8 cellular contexts compared by ENCODE assay signal in the genomic region with DNA sequence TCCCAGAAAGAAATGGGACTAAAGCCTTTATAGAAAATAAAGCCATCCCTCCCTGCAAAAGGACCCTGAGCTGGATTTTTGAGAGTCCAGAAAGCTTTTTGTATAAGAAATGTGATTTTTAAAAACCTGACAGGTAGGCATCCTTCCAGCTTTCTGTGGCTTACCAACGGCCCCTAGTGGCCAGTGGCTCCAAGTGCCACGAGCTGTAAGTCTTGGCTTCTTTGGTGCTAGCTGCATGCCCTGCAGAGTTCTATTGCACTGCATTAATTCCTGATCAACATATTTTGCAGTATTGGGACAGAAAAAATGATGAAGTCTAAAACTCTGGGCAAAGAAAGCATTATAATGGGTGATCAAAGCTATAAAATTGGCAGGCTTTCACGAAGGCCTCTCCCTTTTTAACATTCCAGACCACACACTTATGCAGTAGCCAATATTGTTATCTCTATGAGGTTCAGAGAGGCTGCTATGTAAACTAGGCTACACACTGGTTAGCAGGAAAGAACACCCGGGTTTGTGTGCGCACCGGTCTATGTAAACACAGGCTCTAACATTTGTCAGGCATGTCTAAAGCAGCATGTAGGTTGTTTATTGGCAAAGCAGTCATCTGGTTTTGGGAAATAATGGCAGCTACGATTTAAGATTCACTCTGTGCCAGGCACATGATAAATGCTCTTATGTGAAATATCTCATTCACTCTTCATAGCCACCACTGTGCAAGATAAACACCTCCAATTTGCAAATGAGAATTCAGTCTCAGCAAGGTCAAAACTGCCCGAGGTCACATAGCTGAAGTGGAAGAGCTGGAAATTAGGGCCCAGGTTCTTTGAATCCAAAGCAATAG. TPM values are rescaled to one million over a fixed set of nuclear protein-coding genes. Genes with fewer than 3 reads are reported as not detected.
DNase-seq lines count a peak whose midpoint lies in the region; ATAC-seq and TF ChIP-seq lines count a peak whose summit lies in the region.

No MANE protein-coding gene starts in this region.

- no peak for TF ChIP-seq POLR2A in erythroblast (IDR thresholded peaks at IDR 0.05; ENCODE audit: low read length)

- CTCF ChIA-PET in activated CD8-positive, alpha-beta memory T cell treated with anti-CD3 and anti-CD28 coated beads, Interleukin-2, amount 10 ng/mL, durations not matched to agents 7 days and 5 days (lab: Charles Lee), result interaction anchor here (0.8 to 2.2 kb wide), 12 partner anchors 11 to 698 kb away, joined by 3 to 16 read pairs (median 3); no protein-coding TSS in a partner anchor

- H3K36me3 Mint-ChIP-seq in activated CD8-positive, alpha-beta memory T cell treated with anti-CD3 and anti-CD28 coated beads, Interleukin-2, amount 10 ng/mL, durations not matched to agents 7 days and 5 days, result no peaks in the 10 kb centered on the region
- no peaks in the 10 kb centered on the region for H3K36me3 Mint-ChIP-seq in neural progenitor cell

- H3K27me3 ChIP-seq in neural progenitor cell, result no peaks in the 10 kb centered on the region

- no peaks in the 10 kb centered on the region for H3K4me1 Mint-ChIP-seq in activated CD8-positive, alpha-beta memory T cell treated with anti-CD3 and anti-CD28 coated beads, Interleukin-2, amount 10 ng/mL, durations not matched to agents 7 days and 5 days
- no peaks in the 10 kb centered on the region for H3K4me1 Mint-ChIP-seq in neural progenitor cell

- in situ Hi-C loops in KBM-7 (cut with MboI; ENCODE audit: low pct_unique_long_range_greater_than_20kb, low sequenced_read_pairs), result no loop called here

- no peak overlapping the region for H3K4me3 Mint-ChIP-seq in activated CD8-positive, alpha-beta memory T cell treated with anti-CD3 and anti-CD28 coated beads, Interleukin-2, amount 10 ng/mL, durations not matched to agents 7 days and 5 days
- H3K4me3 Mint-ChIP-seq in neural progenitor cell, result no peak overlapping the region

- peak; percentile 97 for TF ChIP-seq CTCF in neural progenitor cell (IDR thresholded peaks at IDR 0.05)

- H4K20me1 ChIP-seq in neural progenitor cell (ENCODE audit: low read depth), result no peaks in the 10 kb centered on the region

- peak; percentile 46 for DNase-seq in activated CD8-positive, alpha-beta memory T cell treated with anti-CD3 and anti-CD28 coated beads, Interleukin-2, amount 10 ng/mL, durations not matched to agents 7 days and 5 days
- no peak for DNase-seq in activated CD8-positive, alpha-beta memory T cell treated with anti-CD3 and anti-CD28 coated beads, Interleukin-2, amount 50 U/mL, for 4 hours
- peak; percentile 24 for DNase-seq in KBM-7
- DNase-seq in T follicular helper cell (ENCODE audit: low read depth), result peak; percentile 7
- DNase-seq in erythroblast (lab: John Stamatoyannopoulos, UW), result peak; percentile 15 to 39
- peak; percentile 68 for DNase-seq in neural progenitor cell (ENCODE audit: low spot score)
- DNase-seq in mesenteric fat pad (ENCODE audit: low spot score), result no peak

- H3K9ac ChIP-seq in neural progenitor cell, result no peak overlapping the region

- peaks cover 3% of the 10 kb centered on the region for H3K27me3 Mint-ChIP-seq in activated CD8-positive, alpha-beta memory T cell treated with anti-CD3 and anti-CD28 coated beads, Interleukin-2, amount 10 ng/mL, durations not matched to agents 7 days and 5 days
- H3K27me3 Mint-ChIP-seq in neural progenitor cell (ENCODE audit: insufficient read depth, low read depth), result peaks cover 2% of the 10 kb centered on the region

- H3K27ac Mint-ChIP-seq in activated CD8-positive, alpha-beta memory T cell treated with anti-CD3 and anti-CD28 coated beads, Interleukin-2, amount 10 ng/mL, durations not matched to agents 7 days and 5 days, result no peak overlapping the region
- H3K27ac Mint-ChIP-seq in neural progenitor cell, result no peak overlapping the region

- H3F3A ChIP-seq in neural progenitor cell (ENCODE audit: low read depth), result no peaks in the 10 kb centered on the region

- H3K9me3 Mint-ChIP-seq in activated CD8-positive, alpha-beta memory T cell treated with anti-CD3 and anti-CD28 coated beads, Interleukin-2, amount 10 ng/mL, durations not matched to agents 7 days and 5 days (ENCODE audit: low read depth), result no peaks in the 10 kb centered on the region
- H3K9me3 Mint-ChIP-seq in neural progenitor cell, result peaks cover 8% of the 10 kb centered on the region

- H3K4me3 ChIP-seq in neural progenitor cell, result no peak overlapping the region

- H3K36me3 ChIP-seq in neural progenitor cell, result no peaks in the 10 kb centered on the region

- no peak overlapping the region for H3K4me2 ChIP-seq in neural progenitor cell

- no peaks in the 10 kb centered on the region for H3K79me2 ChIP-seq in neural progenitor cell (ENCODE audit: low read depth)

- ATAC-seq in activated CD8-positive, alpha-beta memory T cell treated with anti-CD3 and anti-CD28 coated beads, Interleukin-2, amount 10 ng/mL, durations not matched to agents 7 days and 5 days, result no peak
- ATAC-seq in GM21576 (IDR thresholded peaks at IDR 0.05; ENCODE audit: unreplicated experiment), result peak; percentile 95

- H3K9me3 ChIP-seq in neural progenitor cell (ENCODE audit: low read depth), result no peaks in the 10 kb centered on the region

- H3K4me1 ChIP-seq in neural progenitor cell, result no peaks in the 10 kb centered on the region

- H3K27ac ChIP-seq in neural progenitor cell, result no peak overlapping the region

- H2AFZ ChIP-seq in neural progenitor cell (replicated peaks), result no peak overlapping the region

RNA-seq across cellular contexts. Expression of a gene that starts 55.2 kb away (rescaled TPM):
- not detected for total RNA-seq in activated CD8-positive, alpha-beta memory T cell treated with anti-CD3 and anti-CD28 coated beads, Interleukin-2, amount 10 ng/mL, durations not matched to agents 7 days and 5 days
- 0.07 TPM in 1 of 2 replicates, not detected in the other for total RNA-seq in neural progenitor cell (ENCODE audit: low replicate concordance)
- total RNA-seq in mesenteric fat pad, result not detected

Comparison
In these comparisons a context has a peak if more than half of its experiments do, and no peak if none do; other contexts are left out.
1. DNase-seq: peak in activated CD8-positive, alpha-beta memory T cell treated with anti-CD3 and anti-CD28 coated beads, Interleukin-2, amount 10 ng/mL, durations not matched to agents 7 days and 5 days (single experiment), KBM-7 (single experiment), T follicular helper cell (single experiment), erythroblast (2 of 2) and neural progenitor cell (single experiment); none in activated CD8-positive, alpha-beta memory T cell treated with anti-CD3 and anti-CD28 coated beads, Interleukin-2, amount 50 U/mL, for 4 hours (single experiment) and mesenteric fat pad (single experiment).